ENCODE assay signal across 1 cellular context in genomic region chr1:230159580-230159979, GRCh38.
TF ChIP-seq lines count a peak whose summit lies in the region.

No MANE protein-coding gene starts in this region.

TF ChIP-seq in HEK293T, 16 proteins besides CTCF, POLR2A, EP300 and RAD21 (continued from another document):
- TF ChIP-seq BHLHE40 (IDR thresholded peaks at IDR 0.05; ENCODE audit: borderline replicate concordance), result no peak
- no peak for TF ChIP-seq CTBP1 (IDR thresholded peaks at IDR 0.05; ENCODE audit: borderline replicate concordance)
- TF ChIP-seq FOXK2 (IDR thresholded peaks at IDR 0.05), result no peak
- TF ChIP-seq ARNT (IDR thresholded peaks at IDR 0.05), result no peak
- TF ChIP-seq FOXM1 (IDR thresholded peaks at IDR 0.05; ENCODE audit: borderline replicate concordance), result no peak
- no peak for TF ChIP-seq ZNF384 (IDR thresholded peaks at IDR 0.05)
- TF ChIP-seq NFRKB (IDR thresholded peaks at IDR 0.05), result no peak
- no peak for TF ChIP-seq L3MBTL2 (conservative IDR thresholded peaks at IDR 0.05)
